In genomic region chr2:74587664-74588277, GRCh38 we compare ENCODE assay signal across 9 cellular contexts. TPM values are rescaled to one million over a fixed set of nuclear protein-coding genes. Genes with fewer than 3 reads are reported as not detected.
A peak's percentile ranks its signal among the peaks of the same experiment; 100 is the strongest.
DNase-seq lines count a peak whose midpoint lies in the region; ATAC-seq and TF ChIP-seq lines count a peak whose summit lies in the region.
"Had no signal": no experiment of that assay in that cellular context is flagged by ENCODE, and none has a peak within 500 bp of the region (broad histone marks: within the 10 kb centered on the region; RNA-seq: fewer than 3 reads in every experiment).

No MANE protein-coding gene starts in this region.

- no peak overlapping the region for H3K4me3 ChIP-seq in Karpas-422 (ENCODE audit: low read length)
- H3K4me3 ChIP-seq in fibroblast of villous mesenchyme (ENCODE audit: low read depth, low read length) = no peak overlapping the region
- H3K4me3 ChIP-seq in neuronal stem cell (ENCODE audit: low read length in 2 of 2) = no peak overlapping the region
- no peak overlapping the region for H3K4me3 ChIP-seq in upper lobe of left lung
- H3K4me3 ChIP-seq: SK-N-MC had no signal

- no peak overlapping the region for H3K4me2 ChIP-seq in Karpas-422 (ENCODE audit: low read depth, low read length, poor library complexity, severe bottlenecking)
- no peak overlapping the region for H3K4me2 ChIP-seq in neuronal stem cell (ENCODE audit: insufficient read depth, low read length, poor library complexity, severe bottlenecking)

- ATAC-seq in GM21367 (IDR thresholded peaks at IDR 0.05; ENCODE audit: unreplicated experiment) (peak; percentile 61), upper lobe of left lung (ENCODE audit: low FRiP score in 2 of 2) (peak; percentile 87 to 92)

- TF ChIP-seq CTCF in fibroblast of villous mesenchyme (IDR thresholded peaks at IDR 0.05; ENCODE audit: insufficient read depth, low read depth, low read length) = peak; percentile 70
- TF ChIP-seq CTCF in upper lobe of left lung (IDR thresholded peaks at IDR 0.05) = peak; percentile 49 to 78 (median 66)

- no peak overlapping the region for H2BK120ac ChIP-seq in neuronal stem cell (ENCODE audit: low read depth, low read length)

- H2BK15ac ChIP-seq in neuronal stem cell (ENCODE audit: low read length) = no peak overlapping the region

- H2AFZ ChIP-seq in Karpas-422 (ENCODE audit: low read length) (peak overlapping the region; percentile 98), neuronal stem cell (ENCODE audit: low read length) (peak overlapping the region; percentile 83)

- no peaks in the 10 kb centered on the region for H3K79me1 ChIP-seq in neuronal stem cell (ENCODE audit: low read depth, low read length)

- no CpG with 5 or more reads among the region's 6 CpGs for WGBS in neuronal stem cell (ENCODE audit: extremely low coverage in 2 of 2, insufficient read length in 2 of 2, insufficient replicate concordance in 1 of 2), 2 donors
- 18 to 23% methylated on average over 6 of the region's 6 CpGs for WGBS in upper lobe of left lung, 2 donors

- H3K9ac ChIP-seq in Karpas-422 (ENCODE audit: low read length) (peak overlapping the region; percentile 9; the same call in 1 of the 2 replicates), neuronal stem cell (ENCODE audit: low read depth, low read length, poor library complexity) (no peak overlapping the region)

- no peak for TF ChIP-seq EP300 in upper lobe of left lung (IDR thresholded peaks at IDR 0.05)

- H3K9me3 ChIP-seq in Karpas-422 (ENCODE audit: low read length) (no peaks in the 10 kb centered on the region), neuronal stem cell (replicated peaks in 1 of 2; ENCODE audit: control insufficient read depth in 2 of 2, insufficient read depth in 1 of 2, low read depth in 1 of 2, low read length in 2 of 2) (no peaks in the 10 kb centered on the region), upper lobe of left lung (no peaks in the 10 kb centered on the region)

- H3K23ac ChIP-seq in neuronal stem cell (ENCODE audit: low read depth, low read length, poor library complexity) = no peak overlapping the region

- H2AK5ac ChIP-seq in neuronal stem cell (ENCODE audit: low read depth, low read length) = no peak overlapping the region

- TF ChIP-seq POLR2A in upper lobe of left lung (IDR thresholded peaks at IDR 0.05) = no peak

- H2BK12ac ChIP-seq in neuronal stem cell (ENCODE audit: low read length) = no peak overlapping the region

- no peaks in the 10 kb centered on the region for H3K9me2 ChIP-seq in Karpas-422 (replicated peaks; ENCODE audit: insufficient read depth, low read length)

- H3K4ac ChIP-seq in neuronal stem cell (ENCODE audit: low read length) = no peak overlapping the region

- H3K4me1 ChIP-seq in Karpas-422 (ENCODE audit: low read length) (peaks cover 20% of the 10 kb centered on the region), neuronal stem cell (ENCODE audit: control insufficient read depth in 2 of 2, insufficient read depth in 1 of 2, low read depth in 1 of 2, low read length in 2 of 2) (peaks cover 3 to 6% of the 10 kb centered on the region in 2 donors), upper lobe of left lung (peaks cover 0 to 6% (median 2%) of the 10 kb centered on the region in 4 donors)

- no peak overlapping the region for H4K91ac ChIP-seq in neuronal stem cell (ENCODE audit: low read depth, low read length, poor library complexity)

- H3K36me3 ChIP-seq in Karpas-422 (ENCODE audit: insufficient read depth, low read length) (no peaks in the 10 kb centered on the region), neuronal stem cell (replicated peaks in 1 of 2; ENCODE audit: control insufficient read depth in 2 of 2, insufficient read depth in 2 of 2, low read length in 2 of 2) (no peaks in the 10 kb centered on the region), upper lobe of left lung (no peaks in the 10 kb centered on the region)

- H4K20me1 ChIP-seq in Karpas-422 (ENCODE audit: insufficient read depth, low read depth, low read length) = no peaks in the 10 kb centered on the region

- H3K79me2 ChIP-seq in Karpas-422 (ENCODE audit: low read length) = no peaks in the 10 kb centered on the region

- no peak overlapping the region for H3K18ac ChIP-seq in neuronal stem cell (ENCODE audit: low read length)

- DNase-seq in COR-L47 (lab: John Stamatoyannopoulos, UW) (peak; percentile 38), Karpas-422 (peak; percentile 93), RPMI8226 (peak; percentile 65), fibroblast of villous mesenchyme (ENCODE audit: low read depth) (peak; percentile 77), neuronal stem cell (ENCODE audit: low spot score) (peak; percentile 54), upper lobe of left lung (peak in 1 of 2 donors; percentile 66)
- DNase-seq in activated T-helper 1 cell treated with anti-CD3 and anti-CD28 coated beads, Interleukin-2, amount 50 U/mL, for 16 hours (ENCODE audit: low read depth in 1 of 2, low spot score in 1 of 2) = peak; percentile 6 to 19

- H3K14ac ChIP-seq in neuronal stem cell (ENCODE audit: low read length) = no peak overlapping the region

- H3K27ac ChIP-seq in Karpas-422 (ENCODE audit: low read length) (no peak overlapping the region), neuronal stem cell (replicated peaks; ENCODE audit: low read length) (no peak overlapping the region), upper lobe of left lung (no peak overlapping the region)
- H3K27ac ChIP-seq: SK-N-MC had no signal

- H3K27me3 ChIP-seq in Karpas-422 (ENCODE audit: low read length) (no peaks in the 10 kb centered on the region), neuronal stem cell (ENCODE audit: control insufficient read depth in 3 of 3, insufficient read depth in 3 of 3, low read depth in 1 of 3, low read length in 3 of 3) (peaks cover 0 to 29% (median 0%) of the 10 kb centered on the region in 3 experiments), upper lobe of left lung (no peaks in the 10 kb centered on the region)

- H4K8ac ChIP-seq in neuronal stem cell (ENCODE audit: low read depth, low read length) = no peak overlapping the region

- no peak overlapping the region for H2BK5ac ChIP-seq in neuronal stem cell (ENCODE audit: low read length)

RNA-seq across cellular contexts. Expression of gene DOK1, which starts 33.3 kb away (rescaled TPM):
- 24.7 and 57.1 TPM in 2 replicates for total RNA-seq in Karpas-422 (2014; rRNA removed; shearing (Covaris generic); ENCODE audit: low replicate concordance)
- total RNA-seq in fibroblast of villous mesenchyme (9.9 and 20.0 TPM in 2 replicates), upper lobe of left lung (10 to 100 TPM; 13.7 to 49.2 (median 38.0) TPM)
- polyA plus RNA-seq in neuronal stem cell (2013, experiment 1 of 2) = 11.5 TPM
- polyA plus RNA-seq in neuronal stem cell (2013, experiment 2 of 2) = 11.2 TPM

RNA-seq across cellular contexts. Expression of gene LOXL3, which starts 34.0 kb away (rescaled TPM):
- total RNA-seq in Karpas-422 (2014; rRNA removed; shearing (Covaris generic); ENCODE audit: low replicate concordance) = 0.15 and 1.3 TPM in 2 replicates
- total RNA-seq in fibroblast of villous mesenchyme (9.9 and 10.6 TPM in 2 replicates), upper lobe of left lung (10 to 100 TPM in 3 of 6 donors, 1 to 10 TPM in 3; 3.6 to 28.3 (median 10.3) TPM)
- 16.9 TPM for polyA plus RNA-seq in neuronal stem cell (2013, experiment 1 of 2)
- 16.9 TPM for polyA plus RNA-seq in neuronal stem cell (2013, experiment 2 of 2)

RNA-seq across cellular contexts. Expression of gene HTRA2, which starts 58.0 kb away (rescaled TPM):
- 36.8 and 72.1 TPM in 2 replicates for total RNA-seq in Karpas-422 (2014; rRNA removed; shearing (Covaris generic); ENCODE audit: low replicate concordance)
- total RNA-seq in fibroblast of villous mesenchyme (36.7 and 40.2 TPM in 2 replicates), upper lobe of left lung (10 to 100 TPM; 11.8 to 36.9 (median 27.2) TPM)
- 24.3 TPM for polyA plus RNA-seq in neuronal stem cell (2013, experiment 1 of 2)
- 25.7 TPM for polyA plus RNA-seq in neuronal stem cell (2013, experiment 2 of 2)

RNA-seq across cellular contexts. Expression of gene AUP1, which starts 58.3 kb away (rescaled TPM):
- 216 and 273 TPM in 2 replicates for total RNA-seq in Karpas-422 (2014; rRNA removed; shearing (Covaris generic); ENCODE audit: low replicate concordance)
- total RNA-seq in fibroblast of villous mesenchyme = 60.2 and 68.2 TPM in 2 replicates
- polyA plus RNA-seq in neuronal stem cell (2013, experiment 1 of 2) = 65.9 TPM
- 64.5 TPM for polyA plus RNA-seq in neuronal stem cell (2013, experiment 2 of 2)
- total RNA-seq in upper lobe of left lung = 100 to 1,000 TPM in 4 of 6 donors, 10 to 100 TPM in 2; 93.4 to 337 (median 125) TPM
